8 cellular contexts compared by ENCODE assay signal in genomic region chr3:133377396-133377795, GRCh38. TPM values are rescaled to one million over a fixed set of nuclear protein-coding genes. Genes with fewer than 3 reads are reported as not detected.
A peak's percentile ranks its signal among the peaks of the same experiment; 100 is the strongest.
DNase-seq lines count a peak whose midpoint lies in the region.

No MANE protein-coding gene starts in this region.

- DNase-seq in DMS53 (lab: John Stamatoyannopoulos, UW): peak; percentile 48
- no peak for DNase-seq in DMS53 treated with DMSO at 0.1 percent for 48 hours (lab: John Stamatoyannopoulos, UW; ENCODE audit: unreplicated experiment)
- DNase-seq in NCI-H2196 treated with DMSO at 0.1 percent for 48 hours (lab: John Stamatoyannopoulos, UW; ENCODE audit: unreplicated experiment): peak; percentile 5
- peak; percentile 25 for DNase-seq in cerebellum (ENCODE audit: low spot score)
- peak; percentile 70 for DNase-seq in medulla oblongata (ENCODE audit: extremely low spot score)
- no peak for DNase-seq in COLO668 (lab: John Stamatoyannopoulos, UW; ENCODE audit: unreplicated experiment)
- no peak for DNase-seq in DMS153 treated with DMSO at 0.1 percent for 48 hours (lab: John Stamatoyannopoulos, UW; ENCODE audit: unreplicated experiment)
- no peak for DNase-seq in activated T-cell treated with anti-CD3 and anti-CD28 coated beads for 4 hours

RNA-seq across cellular contexts. Expression of gene BFSP2, which starts 22.5 kb away (rescaled TPM):
- total RNA-seq in cerebellum: not detected

Comparison
In these comparisons a context has a peak if more than half of its experiments do, and no peak if none do; other contexts are left out.
1. DNase-seq: peak in DMS53 (single experiment), NCI-H2196 treated with DMSO at 0.1 percent for 48 hours (single experiment), cerebellum (single experiment) and medulla oblongata (single experiment); none in DMS53 treated with DMSO at 0.1 percent for 48 hours (single experiment), COLO668 (single experiment), DMS153 treated with DMSO at 0.1 percent for 48 hours (single experiment) and activated T-cell treated with anti-CD3 and anti-CD28 coated beads for 4 hours (single experiment).